In genomic region chr20:21490105-21490504, GRCh38 we compare ENCODE assay signal across 13 cellular contexts. TPM values are rescaled to one million over a fixed set of nuclear protein-coding genes. Genes with fewer than 3 reads are reported as not detected.
A peak's percentile ranks its signal among the peaks of the same experiment; 100 is the strongest.
DNase-seq lines count a peak whose midpoint lies in the region; ATAC-seq, FAIRE-seq and TF ChIP-seq lines count a peak whose summit lies in the region.
"Had no signal": no experiment of that assay in that cellular context is flagged by ENCODE, and none has a peak within 500 bp of the region (broad histone marks: within the 10 kb centered on the region; RNA-seq: fewer than 3 reads in every experiment).

No MANE protein-coding gene starts in this region.

- H3K9me3 Mint-ChIP-seq in effector memory CD8-positive, alpha-beta T cell, result no peaks in the 10 kb centered on the region
- peaks cover 0 to 8% (median 0%) of the 10 kb centered on the region in 5 donors for H3K9me3 Mint-ChIP-seq in CD8-positive, alpha-beta memory T cell

- H3K4me1 ChIP-seq in A549, result no peaks in the 10 kb centered on the region
- no peaks in the 10 kb centered on the region for H3K4me1 ChIP-seq in CD8-positive, alpha-beta memory T cell (ENCODE audit: insufficient read depth, low read length)

- peaks cover 3% of the 10 kb centered on the region; the same call in 1 of the 3 replicates for H3K9me3 ChIP-seq in A549
- no peaks in the 10 kb centered on the region for H3K9me3 ChIP-seq in CD8-positive, alpha-beta memory T cell (ENCODE audit: low read length)

- H3K27ac Mint-ChIP-seq in effector memory CD8-positive, alpha-beta T cell, result no peak overlapping the region
- H3K27ac Mint-ChIP-seq in CD8-positive, alpha-beta memory T cell, result no peak overlapping the region
- H3K27ac Mint-ChIP-seq: activated CD8-positive, alpha-beta T cell treated with anti-CD3 and anti-CD28 coated beads for 36 hours had no signal

- H3K27ac ChIP-seq in A549, result no peak overlapping the region
- H3K27ac ChIP-seq in CD8-positive, alpha-beta memory T cell (ENCODE audit: low read depth, low read length), result no peak overlapping the region

- in situ Hi-C loops in astrocyte of the spinal cord (cut with HindIII; ENCODE audit: low sequenced_read_pairs), result no loop called here

- peaks cover 47 to 66% of the 10 kb centered on the region in 2 donors for H3K27me3 Mint-ChIP-seq in effector memory CD8-positive, alpha-beta T cell
- H3K27me3 Mint-ChIP-seq in CD8-positive, alpha-beta memory T cell, result peaks cover 22 to 67% of the 10 kb centered on the region in 2 donors

- no peak for TF ChIP-seq EP300 in A549 (IDR thresholded peaks at IDR 0.05)

- 2% methylated on average over 2 of the region's 2 CpGs for WGBS in A549 (ENCODE audit: missing lambda C conversion rate)

- peak; percentile 32 to 33; a peak in 3 of 5 replicates for TF ChIP-seq RAD21 in A549 (conservative IDR thresholded peaks at IDR 0.05 in 1 of 2, IDR thresholded peaks at IDR 0.05 in 1 of 2)

- H3K4me1 Mint-ChIP-seq in effector memory CD8-positive, alpha-beta T cell (ENCODE audit: low read depth in 2 of 2), result no peaks in the 10 kb centered on the region
- H3K4me1 Mint-ChIP-seq in CD8-positive, alpha-beta memory T cell, result no peaks in the 10 kb centered on the region

- CTCF ChIA-PET in A549 (lab: Yijun Ruan, JAX), result interaction anchor here (0.9 to 24.8 kb wide), 5 partner anchors 9 to 632 kb away, joined by 3 to 610 read pairs (median 4); no protein-coding TSS in a partner anchor
- CTCF ChIA-PET in CD8-positive, alpha-beta memory T cell (lab: Charles Lee), result no interaction called here

- H3K4me2 ChIP-seq in A549, result no peak overlapping the region

- DNase-seq in A549 (ENCODE audit: low read depth in 1 of 2, low spot score in 1 of 2), result no peak
- DNase-seq in HCEC 1CT, result peak; percentile 17
- no peak for DNase-seq in astrocyte of the spinal cord (ENCODE audit: low read depth, low spot score)
- peak; percentile 28 for DNase-seq in iris pigment epithelial cell (ENCODE audit: low read depth)
- DNase-seq in globus pallidus (ENCODE audit: low spot score), result no peak
- DNase-seq in effector memory CD8-positive, alpha-beta T cell, result no peak
- no peak for DNase-seq in CD8-positive, alpha-beta memory T cell
- DNase-seq: activated CD8-positive, alpha-beta T cell treated with anti-CD3 and anti-CD28 coated beads for 36 hours; central memory CD4-positive, alpha-beta T cell; NCI-H446; T-helper 9 cell had no signal

- H3K36me3 Mint-ChIP-seq in effector memory CD8-positive, alpha-beta T cell (ENCODE audit: insufficient read depth), result no peaks in the 10 kb centered on the region
- H3K36me3 Mint-ChIP-seq in CD8-positive, alpha-beta memory T cell, result no peaks in the 10 kb centered on the region

- TF ChIP-seq CTCF in A549 (IDR thresholded peaks at IDR 0.05) (peak; percentile 25; the same call in 1 of the 3 replicates), astrocyte of the spinal cord (IDR thresholded peaks at IDR 0.05; ENCODE audit: low read depth, low read length) (peak; percentile 26)

- POLR2A ChIA-PET in A549 (lab: Yijun Ruan, JAX), result no interaction called here
- POLR2A ChIA-PET in CD8-positive, alpha-beta memory T cell (lab: Charles Lee), result no interaction called here

- H3K36me3 ChIP-seq in CD8-positive, alpha-beta memory T cell (ENCODE audit: insufficient read depth, low read length), result no peaks in the 10 kb centered on the region

- no peak for TF ChIP-seq POLR2A in A549 (IDR thresholded peaks at IDR 0.05; ENCODE audit: low read length)

- no peak overlapping the region for H3K4me3 Mint-ChIP-seq in effector memory CD8-positive, alpha-beta T cell
- no peak overlapping the region for H3K4me3 Mint-ChIP-seq in CD8-positive, alpha-beta memory T cell
- H3K4me3 Mint-ChIP-seq: activated CD8-positive, alpha-beta T cell treated with anti-CD3 and anti-CD28 coated beads for 36 hours had no signal

- H3K4me3 ChIP-seq in A549 (no peak overlapping the region), astrocyte of the spinal cord (ENCODE audit: low read depth, low read length) (no peak overlapping the region)
- no peak overlapping the region for H3K4me3 ChIP-seq in CD8-positive, alpha-beta memory T cell (ENCODE audit: low read length)

- ATAC-seq in A549 (no peak), GM19452 (IDR thresholded peaks at IDR 0.05; ENCODE audit: unreplicated experiment) (no peak)
- ATAC-seq in effector memory CD8-positive, alpha-beta T cell (replicated peaks), result no peak
- ATAC-seq: activated CD8-positive, alpha-beta T cell treated with anti-CD3 and anti-CD28 coated beads for 36 hours had no signal

- no peak for FAIRE-seq in A549 (lab: Jason Lieb, UNC)

- no peaks in the 10 kb centered on the region for H3K27me3 ChIP-seq in CD8-positive, alpha-beta memory T cell (ENCODE audit: insufficient read depth, low read length, poor library complexity, severe bottlenecking)

TF ChIP-seq in A549, 52 proteins besides CTCF, POLR2A, EP300 and RAD21:
- TF ChIP-seq SMC3 (IDR thresholded peaks at IDR 0.05) (peak; percentile 22; the same call in 1 of the 3 replicates), FOSL2 (IDR thresholded peaks at IDR 0.05) (no peak), FOSL2 (CRISPR knock-in tag; IDR thresholded peaks at IDR 0.05) (no peak)

RNA-seq across cellular contexts. Expression of gene NKX2-2, which starts 23.8 kb away (rescaled TPM):
- not detected in 2 replicates for polyA plus RNA-seq in A549 (2011; rRNA removed)
- not detected in 2 replicates for polyA plus RNA-seq in A549 (2012; cell fraction: cytosol; rRNA removed)
- not detected in 2 replicates for polyA plus RNA-seq in A549 (2012; cell fraction: nucleus; rRNA removed)
- polyA plus RNA-seq in A549 (2017; fragmentation: RNase III; extraction: RNeasy Plus Mini Kit Qiagen cat#74134 plus additional on column Dnase treatment), result not detected in 3 replicates
- polyA minus RNA-seq in A549 (2011; rRNA and poly(A)+ RNA removed), result not detected in 2 replicates
- not detected for total RNA-seq in CD8-positive, alpha-beta memory T cell
- not detected for polyA plus RNA-seq in CD8-positive, alpha-beta memory T cell
- total RNA-seq: activated CD8-positive, alpha-beta T cell treated with anti-CD3 and anti-CD28 coated beads for 36 hours had no signal
- polyA plus RNA-seq: esophagus had no signal

Comparison
In these comparisons a context has a peak if more than half of its experiments do, and no peak if none do; other contexts are left out.
1. DNase-seq: peak in HCEC 1CT (single experiment) and iris pigment epithelial cell (single experiment); none in A549 (0 of 2), astrocyte of the spinal cord (single experiment), globus pallidus (single experiment), effector memory CD8-positive, alpha-beta T cell (0 of 3) and CD8-positive, alpha-beta memory T cell (0 of 5).